In genomic region chr1:180542530-180543171, GRCh38 we compare ENCODE assay signal across 18 cellular contexts. TPM values are rescaled to one million over a fixed set of nuclear protein-coding genes. Genes with fewer than 3 reads are reported as not detected.
DNase-seq lines count a peak whose midpoint lies in the region; ATAC-seq and TF ChIP-seq lines count a peak whose summit lies in the region.
"Had no signal": no experiment of that assay in that cellular context is flagged by ENCODE, and none has a peak within 500 bp of the region (broad histone marks: within the 10 kb centered on the region; RNA-seq: fewer than 3 reads in every experiment).

No MANE protein-coding gene starts in this region.

- H3K9me2 ChIP-seq in PC-9 (ENCODE audit: insufficient read depth): no peaks in the 10 kb centered on the region

- no peaks in the 10 kb centered on the region for H4K20me1 ChIP-seq in PC-9 (ENCODE audit: insufficient read depth)
- H4K20me1 ChIP-seq: BLaER1 treated with 17β-estradiol and CSF1 and Interleukin-3, amounts not matched to agents 10 nM and 100 nM had no signal

- intact Hi-C loops in PC-9 (cut with micrococcal nuclease; ENCODE audit: unreplicated experiment) (no loop called here), adrenal gland (cut with DNase I) (no loop called here)

- H2AFZ ChIP-seq in PC-9: peak overlapping the region; percentile 60; the same call in 1 of the 2 replicates

- CTCF ChIA-PET in PC-9 (lab: Charles Lee): no interaction called here

- ATAC-seq in GM21528 (IDR thresholded peaks at IDR 0.05; ENCODE audit: low FRiP score, unreplicated experiment) (no peak), GM21737 (IDR thresholded peaks at IDR 0.05; ENCODE audit: unreplicated experiment) (no peak)
- ATAC-seq: stimulated activated naive B cell treated with anti-CD40 and anti-IgM and Interleukin-4, amounts not matched to agents 10 μg/mL and 1 μg/mL and 100 μg/mL, for 72 hours; T-cell had no signal

- H3K9me3 ChIP-seq in PC-9 (ENCODE audit: insufficient read depth, low read depth): no peaks in the 10 kb centered on the region
- no peaks in the 10 kb centered on the region for H3K9me3 ChIP-seq in adrenal gland (replicated peaks in 1 of 3)
- H3K9me3 ChIP-seq: BLaER1 treated with 17β-estradiol and CSF1 and Interleukin-3, amounts not matched to agents 10 nM and 100 nM had no signal

- H3K79me2 ChIP-seq in PC-9 (ENCODE audit: low read depth): no peaks in the 10 kb centered on the region

- no peak overlapping the region for H3K4me2 ChIP-seq in PC-9
- H3K4me2 ChIP-seq: BLaER1 treated with 17β-estradiol and CSF1 and Interleukin-3, amounts not matched to agents 10 nM and 100 nM had no signal

- no TSS peak for BruUV-seq in PC-9 (replicated peaks; lab: Mats Ljungman, UMichigan)

- DNase-seq in EL (peak; percentile 19), PC-9 (no peak), globus pallidus (ENCODE audit: low spot score) (peak; percentile 19), pons (ENCODE audit: low spot score) (peak; percentile 16), adrenal gland (no peak), epidermal melanocyte (ENCODE audit: insufficient read length, low spot score) (no peak)
- DNase-seq: activated CD4-positive, alpha-beta T cell treated with anti-CD3 and anti-CD28 coated beads, Interleukin-2, amount 10 ng/mL, durations not matched to agents 7 days and 5 days; GDM1; Karpas-422; NCI-H2081; stimulated activated naive B cell treated with anti-CD40 and anti-IgM and Interleukin-4, amounts not matched to agents 10 μg/mL and 1 μg/mL and 100 μg/mL, for 72 hours; T-cell had no signal

- TF ChIP-seq CTCF in PC-9 (conservative IDR thresholded peaks at IDR 0.05) (no peak), adrenal gland (IDR thresholded peaks at IDR 0.05) (no peak)

- POLR2A ChIA-PET in PC-9 (lab: Charles Lee; ENCODE audit: unreplicated experiment): no interaction called here

- H3F3A ChIP-seq in PC-9 (ENCODE audit: insufficient read depth, low read depth): no peaks in the 10 kb centered on the region

- H3K27me3 ChIP-seq in PC-9 (ENCODE audit: insufficient read depth, low read depth): no peaks in the 10 kb centered on the region
- no peaks in the 10 kb centered on the region for H3K27me3 ChIP-seq in adrenal gland
- H3K27me3 ChIP-seq: BLaER1 treated with 17β-estradiol and CSF1 and Interleukin-3, amounts not matched to agents 10 nM and 100 nM had no signal

- H3K27ac ChIP-seq in PC-9 (no peak overlapping the region), adrenal gland (no peak overlapping the region)
- H3K27ac ChIP-seq: BLaER1 treated with 17β-estradiol and CSF1 and Interleukin-3, amounts not matched to agents 10 nM and 100 nM had no signal

- TF ChIP-seq POLR2A in adrenal gland (IDR thresholded peaks at IDR 0.05): no peak

- no peaks in the 10 kb centered on the region for H3K4me1 ChIP-seq in PC-9 (replicated peaks; ENCODE audit: insufficient read depth)
- peaks cover 0 to 7% of the 10 kb centered on the region in 2 donors for H3K4me1 ChIP-seq in adrenal gland (replicated peaks in 1 of 2)
- H3K4me1 ChIP-seq: BLaER1 treated with 17β-estradiol and CSF1 and Interleukin-3, amounts not matched to agents 10 nM and 100 nM had no signal

- no peak overlapping the region for H3K4me3 ChIP-seq in PC-9
- no peak overlapping the region for H3K4me3 ChIP-seq in adrenal gland
- H3K4me3 ChIP-seq: BLaER1 treated with 17β-estradiol and CSF1 and Interleukin-3, amounts not matched to agents 10 nM and 100 nM had no signal

- 50 to 63% (median 61%) methylated on average over 5 of the region's 5 CpGs for WGBS in adrenal gland, 4 donors

- no peaks in the 10 kb centered on the region for H3K36me3 ChIP-seq in PC-9 (ENCODE audit: low read depth)
- no peaks in the 10 kb centered on the region for H3K36me3 ChIP-seq in adrenal gland (replicated peaks in 1 of 2)
- H3K36me3 ChIP-seq: BLaER1 treated with 17β-estradiol and CSF1 and Interleukin-3, amounts not matched to agents 10 nM and 100 nM had no signal

RNA-seq across cellular contexts. Expression of gene OVAAL, which starts 16.1 kb away (rescaled TPM):
- not detected in 2 replicates for total RNA-seq in PC-9 (2021)
- total RNA-seq in adrenal gland: under 1 TPM in 1 of 8 donors, not detected in 7; 0.14 TPM
- not detected for polyA plus RNA-seq in adrenal gland
- total RNA-seq: activated CD4-positive, alpha-beta T cell treated with anti-CD3 and anti-CD28 coated beads, Interleukin-2, amount 10 ng/mL, durations not matched to agents 7 days and 5 days; activated T-helper 1 cell treated with anti-CD3 and anti-CD28 coated beads, Interleukin-12 subunit alpha, Interleukin-12 subunit beta, Interleukin-2, Interleukin-4 antibody, amounts not matched to agents 30 ng/mL and 10 ng/mL and 1 ng/mL, durations not matched to agents 14 hours and 24 hours and 36 hours; T-cell had no signal
- polyA plus RNA-seq: esophagus, keratinocyte had no signal

RNA-seq across cellular contexts. Expression of gene ACBD6, which starts 40.3 kb away (rescaled TPM):
- 52.2 and 61.0 TPM in 2 replicates for total RNA-seq in PC-9 (2021)
- 10 to 100 TPM; 28.7 to 50.1 (median 35.6) TPM for total RNA-seq in adrenal gland
- 10 to 100 TPM; 32.0 to 45.0 (median 36.2) TPM for polyA plus RNA-seq in adrenal gland

Comparison
In these comparisons a context has a peak if more than half of its experiments do, and no peak if none do; other contexts are left out.
1. DNase-seq: peak in EL (single experiment), globus pallidus (single experiment) and pons (single experiment); none in PC-9 (0 of 2), adrenal gland (0 of 7) and epidermal melanocyte (single experiment).